Comparison of ENCODE assay signal across 1 cellular context in the genomic region with DNA sequence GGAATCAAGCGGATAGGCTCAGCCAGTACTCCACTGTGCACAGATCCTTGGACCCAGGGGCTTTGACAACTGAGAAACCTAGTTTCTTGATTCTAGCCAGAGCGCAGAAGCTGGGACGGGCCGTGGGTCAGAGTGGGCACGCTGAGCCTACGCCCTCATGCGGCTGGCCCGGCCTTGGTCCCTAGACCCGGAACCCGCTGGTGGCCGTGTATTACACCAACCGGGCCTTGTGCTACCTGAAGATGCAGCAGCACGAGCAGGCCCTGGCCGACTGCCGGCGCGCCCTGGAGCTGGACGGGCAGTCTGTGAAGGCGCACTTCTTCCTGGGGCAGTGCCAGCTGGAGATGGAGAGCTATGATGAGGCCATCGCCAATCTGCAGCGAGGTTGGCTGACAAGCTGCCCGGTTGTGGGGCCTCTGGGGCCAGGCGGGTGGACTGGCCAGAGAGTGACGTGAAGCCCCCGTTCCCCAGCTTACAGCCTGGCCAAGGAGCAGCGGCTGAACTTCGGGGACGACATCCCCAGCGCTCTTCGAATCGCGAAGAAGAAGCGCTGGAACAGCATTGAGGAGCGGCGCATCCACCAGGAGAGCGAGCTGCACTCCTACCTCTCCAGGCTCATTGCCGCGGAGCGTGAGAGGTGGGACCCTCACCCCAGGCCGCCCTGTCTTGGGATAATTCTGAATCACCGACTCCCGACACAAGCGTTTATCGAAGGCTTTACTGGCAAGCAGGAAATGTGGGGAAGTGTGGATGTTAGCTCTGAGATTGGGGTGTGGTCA.
TF ChIP-seq lines count a peak whose summit lies in the region.

No MANE protein-coding gene starts in this region.

TF ChIP-seq in K562, 482 proteins besides CTCF, POLR2A, EP300 and RAD21:
- TF ChIP-seq ZNF263 (CRISPR knock-in tag; IDR thresholded peaks at IDR 0.05; ENCODE audit: borderline replicate concordance) (0 out of 2 replicates have a peak, but pooled peaks have one; percentile 3), CEBPG (CRISPR knock-in tag; IDR thresholded peaks at IDR 0.05) (peak; percentile 16; the same call in 1 of the 2 replicates), CEBPG (tag; conservative IDR thresholded peaks at IDR 0.05 in 1 of 2, IDR thresholded peaks at IDR 0.05 in 1 of 2) (no peak), CBX3 (IDR thresholded peaks at IDR 0.05; ENCODE audit: borderline replicate concordance in 1 of 2, low read length in 2 of 2) (no peak), SIN3A (IDR thresholded peaks at IDR 0.05; ENCODE audit: borderline replicate concordance in 2 of 2, control insufficient read depth in 1 of 2, low read depth in 2 of 2, low read length in 2 of 2) (0 out of 4 replicates have a peak, but pooled peaks of 1 of the 2 experiments have one; percentile 35), TEAD1 (CRISPR knock-in tag; IDR thresholded peaks at IDR 0.05) (peak in 1 of 2 experiments; percentile 24; a peak in 1 of 4 replicates), ZNF282 (CRISPR knock-in tag; IDR thresholded peaks at IDR 0.05) (0 out of 2 replicates have a peak, but pooled peaks have one; percentile 62), ZBED1 (IDR thresholded peaks at IDR 0.05) (peak; percentile 34; the same call in 1 of the 2 replicates), NUFIP1 (IDR thresholded peaks at IDR 0.05; ENCODE audit: partially characterized antibody) (no peak), RBFOX2 (IDR thresholded peaks at IDR 0.05; ENCODE audit: low read depth, low read length) (peak; percentile 55), TCF3 (CRISPR knock-in tag; IDR thresholded peaks at IDR 0.05) (peak; percentile 34; the same call in 1 of the 2 replicates), FOXM1 (IDR thresholded peaks at IDR 0.05; ENCODE audit: low read depth) (no peak), FOXM1 (CRISPR knock-in tag; IDR thresholded peaks at IDR 0.05; ENCODE audit: low read depth) (0 out of 2 replicates have a peak, but pooled peaks have one; percentile 44), ZNF143 (CRISPR knock-in tag; IDR thresholded peaks at IDR 0.05) (0 out of 2 replicates have a peak, but pooled peaks have one; percentile 22), MYNN (IDR thresholded peaks at IDR 0.05) (peak; percentile 12; the same call in 1 of the 2 replicates), MYNN (CRISPR knock-in tag; IDR thresholded peaks at IDR 0.05) (no peak), MAFF (IDR thresholded peaks at IDR 0.05; ENCODE audit: low read length) (no peak), CTBP1 (IDR thresholded peaks at IDR 0.05; ENCODE audit: borderline replicate concordance) (0 out of 2 replicates have a peak, but pooled peaks have one; percentile 46), RB1 (IDR thresholded peaks at IDR 0.05; ENCODE audit: low read depth) (0 out of 2 replicates have a peak, but pooled peaks have one; percentile 9), PML (IDR thresholded peaks at IDR 0.05; ENCODE audit: low read length) (0 out of 2 replicates have a peak, but pooled peaks have one; percentile 7), POLR2G (IDR thresholded peaks at IDR 0.05; ENCODE audit: low read depth, low read length) (peak; percentile 63; the same call in 1 of the 2 replicates), PCBP2 (IDR thresholded peaks at IDR 0.05; ENCODE audit: low read depth, low read length, poor library complexity, severe bottlenecking) (no peak), CREB1 (IDR thresholded peaks at IDR 0.05) (no peak), CREB1 (CRISPR knock-in tag; IDR thresholded peaks at IDR 0.05) (no peak), ZNF431 (CRISPR knock-in tag; IDR thresholded peaks at IDR 0.05) (0 out of 2 replicates have a peak, but pooled peaks have one; percentile 33), SUPT5H (IDR thresholded peaks at IDR 0.05) (0 out of 2 replicates have a peak, but pooled peaks have one; percentile 16), GABPB1 (CRISPR knock-in tag; IDR thresholded peaks at IDR 0.05) (0 out of 2 replicates have a peak, but pooled peaks have one; percentile 1), NFRKB (IDR thresholded peaks at IDR 0.05; ENCODE audit: low read depth) (no peak), KDM5B (IDR thresholded peaks at IDR 0.05; ENCODE audit: insufficient replicate concordance, low read depth, low read length) (peak; percentile 34), ELF1 (tag; IDR thresholded peaks at IDR 0.05) (0 out of 2 replicates have a peak, but pooled peaks have one; percentile 11)
- TF ChIP-seq, protein P1, sequence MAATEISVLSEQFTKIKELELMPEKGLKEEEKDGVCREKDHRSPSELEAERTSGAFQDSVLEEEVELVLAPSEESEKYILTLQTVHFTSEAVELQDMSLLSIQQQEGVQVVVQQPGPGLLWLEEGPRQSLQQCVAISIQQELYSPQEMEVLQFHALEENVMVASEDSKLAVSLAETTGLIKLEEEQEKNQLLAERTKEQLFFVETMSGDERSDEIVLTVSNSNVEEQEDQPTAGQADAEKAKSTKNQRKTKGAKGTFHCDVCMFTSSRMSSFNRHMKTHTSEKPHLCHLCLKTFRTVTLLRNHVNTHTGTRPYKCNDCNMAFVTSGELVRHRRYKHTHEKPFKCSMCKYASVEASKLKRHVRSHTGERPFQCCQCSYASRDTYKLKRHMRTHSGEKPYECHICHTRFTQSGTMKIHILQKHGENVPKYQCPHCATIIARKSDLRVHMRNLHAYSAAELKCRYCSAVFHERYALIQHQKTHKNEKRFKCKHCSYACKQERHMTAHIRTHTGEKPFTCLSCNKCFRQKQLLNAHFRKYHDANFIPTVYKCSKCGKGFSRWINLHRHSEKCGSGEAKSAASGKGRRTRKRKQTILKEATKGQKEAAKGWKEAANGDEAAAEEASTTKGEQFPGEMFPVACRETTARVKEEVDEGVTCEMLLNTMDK (IDR thresholded peaks at IDR 0.05; ENCODE audit: borderline replicate concordance, insufficient read depth, low read depth, low read length, poor library complexity, severe bottlenecking), result peak; percentile 35
- TF ChIP-seq, protein P2, sequence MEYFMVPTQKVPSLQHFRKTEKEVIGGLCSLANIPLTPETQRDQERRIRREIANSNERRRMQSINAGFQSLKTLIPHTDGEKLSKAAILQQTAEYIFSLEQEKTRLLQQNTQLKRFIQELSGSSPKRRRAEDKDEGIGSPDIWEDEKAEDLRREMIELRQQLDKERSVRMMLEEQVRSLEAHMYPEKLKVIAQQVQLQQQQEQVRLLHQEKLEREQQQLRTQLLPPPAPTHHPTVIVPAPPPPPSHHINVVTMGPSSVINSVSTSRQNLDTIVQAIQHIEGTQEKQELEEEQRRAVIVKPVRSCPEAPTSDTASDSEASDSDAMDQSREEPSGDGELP (CRISPR knock-in tag; IDR thresholded peaks at IDR 0.05; ENCODE audit: borderline replicate concordance), result peak; percentile 17; the same call in 1 of the 2 replicates
- TF ChIP-seq, protein P3, sequence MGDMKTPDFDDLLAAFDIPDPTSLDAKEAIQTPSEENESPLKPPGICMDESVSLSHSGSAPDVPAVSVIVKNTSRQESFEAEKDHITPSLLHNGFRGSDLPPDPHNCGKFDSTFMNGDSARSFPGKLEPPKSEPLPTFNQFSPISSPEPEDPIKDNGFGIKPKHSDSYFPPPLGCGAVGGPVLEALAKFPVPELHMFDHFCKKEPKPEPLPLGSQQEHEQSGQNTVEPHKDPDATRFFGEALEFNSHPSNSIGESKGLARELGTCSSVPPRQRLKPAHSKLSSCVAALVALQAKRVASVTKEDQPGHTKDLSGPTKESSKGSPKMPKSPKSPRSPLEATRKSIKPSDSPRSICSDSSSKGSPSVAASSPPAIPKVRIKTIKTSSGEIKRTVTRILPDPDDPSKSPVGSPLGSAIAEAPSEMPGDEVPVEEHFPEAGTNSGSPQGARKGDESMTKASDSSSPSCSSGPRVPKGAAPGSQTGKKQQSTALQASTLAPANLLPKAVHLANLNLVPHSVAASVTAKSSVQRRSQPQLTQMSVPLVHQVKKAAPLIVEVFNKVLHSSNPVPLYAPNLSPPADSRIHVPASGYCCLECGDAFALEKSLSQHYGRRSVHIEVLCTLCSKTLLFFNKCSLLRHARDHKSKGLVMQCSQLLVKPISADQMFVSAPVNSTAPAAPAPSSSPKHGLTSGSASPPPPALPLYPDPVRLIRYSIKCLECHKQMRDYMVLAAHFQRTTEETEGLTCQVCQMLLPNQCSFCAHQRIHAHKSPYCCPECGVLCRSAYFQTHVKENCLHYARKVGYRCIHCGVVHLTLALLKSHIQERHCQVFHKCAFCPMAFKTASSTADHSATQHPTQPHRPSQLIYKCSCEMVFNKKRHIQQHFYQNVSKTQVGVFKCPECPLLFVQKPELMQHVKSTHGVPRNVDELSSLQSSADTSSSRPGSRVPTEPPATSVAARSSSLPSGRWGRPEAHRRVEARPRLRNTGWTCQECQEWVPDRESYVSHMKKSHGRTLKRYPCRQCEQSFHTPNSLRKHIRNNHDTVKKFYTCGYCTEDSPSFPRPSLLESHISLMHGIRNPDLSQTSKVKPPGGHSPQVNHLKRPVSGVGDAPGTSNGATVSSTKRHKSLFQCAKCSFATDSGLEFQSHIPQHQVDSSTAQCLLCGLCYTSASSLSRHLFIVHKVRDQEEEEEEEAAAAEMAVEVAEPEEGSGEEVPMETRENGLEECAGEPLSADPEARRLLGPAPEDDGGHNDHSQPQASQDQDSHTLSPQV (IDR thresholded peaks at IDR 0.05), result no peak
- TF ChIP-seq, protein P4, sequence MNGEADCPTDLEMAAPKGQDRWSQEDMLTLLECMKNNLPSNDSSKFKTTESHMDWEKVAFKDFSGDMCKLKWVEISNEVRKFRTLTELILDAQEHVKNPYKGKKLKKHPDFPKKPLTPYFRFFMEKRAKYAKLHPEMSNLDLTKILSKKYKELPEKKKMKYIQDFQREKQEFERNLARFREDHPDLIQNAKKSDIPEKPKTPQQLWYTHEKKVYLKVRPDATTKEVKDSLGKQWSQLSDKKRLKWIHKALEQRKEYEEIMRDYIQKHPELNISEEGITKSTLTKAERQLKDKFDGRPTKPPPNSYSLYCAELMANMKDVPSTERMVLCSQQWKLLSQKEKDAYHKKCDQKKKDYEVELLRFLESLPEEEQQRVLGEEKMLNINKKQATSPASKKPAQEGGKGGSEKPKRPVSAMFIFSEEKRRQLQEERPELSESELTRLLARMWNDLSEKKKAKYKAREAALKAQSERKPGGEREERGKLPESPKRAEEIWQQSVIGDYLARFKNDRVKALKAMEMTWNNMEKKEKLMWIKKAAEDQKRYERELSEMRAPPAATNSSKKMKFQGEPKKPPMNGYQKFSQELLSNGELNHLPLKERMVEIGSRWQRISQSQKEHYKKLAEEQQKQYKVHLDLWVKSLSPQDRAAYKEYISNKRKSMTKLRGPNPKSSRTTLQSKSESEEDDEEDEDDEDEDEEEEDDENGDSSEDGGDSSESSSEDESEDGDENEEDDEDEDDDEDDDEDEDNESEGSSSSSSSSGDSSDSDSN (IDR thresholded peaks at IDR 0.05; ENCODE audit: borderline replicate concordance in 1 of 2, low read depth in 2 of 2, low read length in 2 of 2), result peak in 1 of 2 experiments; percentile 31; a peak in 1 of 4 replicates
- TF ChIP-seq, protein P5, sequence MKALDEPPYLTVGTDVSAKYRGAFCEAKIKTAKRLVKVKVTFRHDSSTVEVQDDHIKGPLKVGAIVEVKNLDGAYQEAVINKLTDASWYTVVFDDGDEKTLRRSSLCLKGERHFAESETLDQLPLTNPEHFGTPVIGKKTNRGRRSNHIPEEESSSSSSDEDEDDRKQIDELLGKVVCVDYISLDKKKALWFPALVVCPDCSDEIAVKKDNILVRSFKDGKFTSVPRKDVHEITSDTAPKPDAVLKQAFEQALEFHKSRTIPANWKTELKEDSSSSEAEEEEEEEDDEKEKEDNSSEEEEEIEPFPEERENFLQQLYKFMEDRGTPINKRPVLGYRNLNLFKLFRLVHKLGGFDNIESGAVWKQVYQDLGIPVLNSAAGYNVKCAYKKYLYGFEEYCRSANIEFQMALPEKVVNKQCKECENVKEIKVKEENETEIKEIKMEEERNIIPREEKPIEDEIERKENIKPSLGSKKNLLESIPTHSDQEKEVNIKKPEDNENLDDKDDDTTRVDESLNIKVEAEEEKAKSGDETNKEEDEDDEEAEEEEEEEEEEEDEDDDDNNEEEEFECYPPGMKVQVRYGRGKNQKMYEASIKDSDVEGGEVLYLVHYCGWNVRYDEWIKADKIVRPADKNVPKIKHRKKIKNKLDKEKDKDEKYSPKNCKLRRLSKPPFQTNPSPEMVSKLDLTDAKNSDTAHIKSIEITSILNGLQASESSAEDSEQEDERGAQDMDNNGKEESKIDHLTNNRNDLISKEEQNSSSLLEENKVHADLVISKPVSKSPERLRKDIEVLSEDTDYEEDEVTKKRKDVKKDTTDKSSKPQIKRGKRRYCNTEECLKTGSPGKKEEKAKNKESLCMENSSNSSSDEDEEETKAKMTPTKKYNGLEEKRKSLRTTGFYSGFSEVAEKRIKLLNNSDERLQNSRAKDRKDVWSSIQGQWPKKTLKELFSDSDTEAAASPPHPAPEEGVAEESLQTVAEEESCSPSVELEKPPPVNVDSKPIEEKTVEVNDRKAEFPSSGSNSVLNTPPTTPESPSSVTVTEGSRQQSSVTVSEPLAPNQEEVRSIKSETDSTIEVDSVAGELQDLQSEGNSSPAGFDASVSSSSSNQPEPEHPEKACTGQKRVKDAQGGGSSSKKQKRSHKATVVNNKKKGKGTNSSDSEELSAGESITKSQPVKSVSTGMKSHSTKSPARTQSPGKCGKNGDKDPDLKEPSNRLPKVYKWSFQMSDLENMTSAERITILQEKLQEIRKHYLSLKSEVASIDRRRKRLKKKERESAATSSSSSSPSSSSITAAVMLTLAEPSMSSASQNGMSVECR (CRISPR knock-in tag; IDR thresholded peaks at IDR 0.05), result peak; percentile 54
